ENCODE assay signal across 1 cellular context in genomic region chr19:7078007-7078406, GRCh38.
A peak's percentile ranks its signal among the peaks of the same experiment; 100 is the strongest.
TF ChIP-seq lines count a peak whose summit lies in the region.

No MANE protein-coding gene starts in this region.

TF ChIP-seq in K562, 482 proteins besides CTCF, POLR2A, EP300 and RAD21 (continued from another document):
- TF ChIP-seq ZBTB33 (CRISPR knock-in tag; IDR thresholded peaks at IDR 0.05) (peak; percentile 100), HDAC6 (IDR thresholded peaks at IDR 0.05; ENCODE audit: low read depth, low read length) (no peak), ATF7 (IDR thresholded peaks at IDR 0.05) (0 out of 2 replicates have a peak, but pooled peaks have one; percentile 17), XRCC5 (IDR thresholded peaks at IDR 0.05; ENCODE audit: low read depth, low read length) (no peak), ETS2 (tag; IDR thresholded peaks at IDR 0.05; ENCODE audit: borderline replicate concordance, poor library complexity, severe bottlenecking) (no peak), HMGN3 (IDR thresholded peaks at IDR 0.05; ENCODE audit: borderline replicate concordance, extremely low read depth, insufficient read length, low read depth, low read length) (no peak), ZNF263 (CRISPR knock-in tag; IDR thresholded peaks at IDR 0.05; ENCODE audit: borderline replicate concordance) (no peak), SRSF3 (IDR thresholded peaks at IDR 0.05; ENCODE audit: insufficient read depth, low read length) (no peak), ELK1 (CRISPR knock-in tag; IDR thresholded peaks at IDR 0.05) (no peak)
